1 cellular context compared by ENCODE assay signal in the genomic region with DNA sequence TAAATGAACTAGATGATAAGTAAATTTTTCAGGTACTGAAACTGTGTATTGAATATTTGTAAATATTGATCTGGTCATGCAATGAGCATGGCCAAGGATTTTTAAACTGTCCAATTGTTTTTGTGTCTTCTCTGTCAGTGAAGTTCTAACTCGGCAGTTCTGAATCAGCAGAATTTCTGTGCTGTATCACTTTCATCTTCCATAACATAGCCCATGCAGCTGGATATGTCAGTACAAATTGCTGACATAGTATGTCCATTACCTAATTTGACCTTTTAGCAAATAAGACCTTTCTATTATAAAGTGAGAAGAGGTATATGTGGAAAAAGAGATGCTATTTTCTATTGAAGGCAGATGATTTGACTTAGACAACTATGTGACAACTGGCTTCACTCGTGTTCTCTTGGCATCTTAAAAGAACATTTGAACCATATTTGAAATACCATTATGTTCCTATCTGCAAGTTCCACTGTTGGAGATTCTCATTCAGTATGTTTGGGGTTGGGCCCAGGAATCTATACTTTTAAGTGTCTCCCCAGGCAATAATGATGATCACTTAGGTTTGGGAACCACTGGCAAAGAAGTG.
TF ChIP-seq lines count a peak whose summit lies in the region.

No MANE protein-coding gene starts in this region.

TF ChIP-seq in K562, 482 proteins besides CTCF, POLR2A, EP300 and RAD21 (continued from another document):
- TF ChIP-seq, protein P1, sequence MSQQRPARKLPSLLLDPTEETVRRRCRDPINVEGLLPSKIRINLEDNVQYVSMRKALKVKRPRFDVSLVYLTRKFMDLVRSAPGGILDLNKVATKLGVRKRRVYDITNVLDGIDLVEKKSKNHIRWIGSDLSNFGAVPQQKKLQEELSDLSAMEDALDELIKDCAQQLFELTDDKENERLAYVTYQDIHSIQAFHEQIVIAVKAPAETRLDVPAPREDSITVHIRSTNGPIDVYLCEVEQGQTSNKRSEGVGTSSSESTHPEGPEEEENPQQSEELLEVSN (IDR thresholded peaks at IDR 0.05; ENCODE audit: borderline replicate concordance in 1 of 2, extremely low read depth in 1 of 2, insufficient read depth in 1 of 2, insufficient read length in 1 of 2, low read depth in 1 of 2, low read length in 1 of 2, poor library complexity in 1 of 2, severe bottlenecking in 1 of 2): no peak
- TF ChIP-seq, protein P2, sequence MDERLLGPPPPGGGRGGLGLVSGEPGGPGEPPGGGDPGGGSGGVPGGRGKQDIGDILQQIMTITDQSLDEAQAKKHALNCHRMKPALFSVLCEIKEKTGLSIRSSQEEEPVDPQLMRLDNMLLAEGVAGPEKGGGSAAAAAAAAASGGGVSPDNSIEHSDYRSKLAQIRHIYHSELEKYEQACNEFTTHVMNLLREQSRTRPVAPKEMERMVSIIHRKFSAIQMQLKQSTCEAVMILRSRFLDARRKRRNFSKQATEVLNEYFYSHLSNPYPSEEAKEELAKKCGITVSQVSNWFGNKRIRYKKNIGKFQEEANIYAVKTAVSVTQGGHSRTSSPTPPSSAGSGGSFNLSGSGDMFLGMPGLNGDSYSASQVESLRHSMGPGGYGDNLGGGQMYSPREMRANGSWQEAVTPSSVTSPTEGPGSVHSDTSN (CRISPR knock-in tag; IDR thresholded peaks at IDR 0.05; ENCODE audit: low read depth): no peak
- TF ChIP-seq, protein P2 (tag; conservative IDR thresholded peaks at IDR 0.05; ENCODE audit: low read depth): peak; percentile 15; the same call in 1 of the 2 replicates
- TF ChIP-seq PHF20 (IDR thresholded peaks at IDR 0.05; ENCODE audit: partially characterized antibody) (no peak), KAT8 (IDR thresholded peaks at IDR 0.05; ENCODE audit: low read depth) (no peak), SREBF2 (CRISPR knock-in tag; IDR thresholded peaks at IDR 0.05) (no peak), ELF4 (CRISPR knock-in tag; IDR thresholded peaks at IDR 0.05) (no peak), MAFF (IDR thresholded peaks at IDR 0.05; ENCODE audit: low read length) (peak; percentile 69; the same call in 1 of the 2 replicates), ZNF766 (CRISPR knock-in tag; conservative IDR thresholded peaks at IDR 0.05) (no peak), OTX1 (CRISPR knock-in tag; IDR thresholded peaks at IDR 0.05) (no peak), ZNF121 (CRISPR knock-in tag; conservative IDR thresholded peaks at IDR 0.05) (no peak), HEY1 (CRISPR knock-in tag; IDR thresholded peaks at IDR 0.05; ENCODE audit: borderline replicate concordance) (no peak), SMAD1 (IDR thresholded peaks at IDR 0.05; ENCODE audit: low read depth, low read length, partially characterized antibody) (no peak), MAFG (tag; conservative IDR thresholded peaks at IDR 0.05) (peak; percentile 94), TCF3 (CRISPR knock-in tag; IDR thresholded peaks at IDR 0.05) (no peak), HLTF (IDR thresholded peaks at IDR 0.05) (no peak), MAFK (IDR thresholded peaks at IDR 0.05; ENCODE audit: low read length) (peak; percentile 72), TGIF2 (CRISPR knock-in tag; IDR thresholded peaks at IDR 0.05) (no peak), MIER1 (IDR thresholded peaks at IDR 0.05; ENCODE audit: low read depth) (no peak), ZNF274 (IDR thresholded peaks at IDR 0.05; ENCODE audit: borderline replicate concordance, low read depth, low read length) (no peak), COPS2 (conservative IDR thresholded peaks at IDR 0.05) (no peak), NCOA4 (IDR thresholded peaks at IDR 0.05; ENCODE audit: partially characterized antibody) (no peak), SMARCA5 (IDR thresholded peaks at IDR 0.05) (no peak), TEAD4 (IDR thresholded peaks at IDR 0.05; ENCODE audit: low read length) (no peak), TEAD4 (CRISPR knock-in tag; IDR thresholded peaks at IDR 0.05; ENCODE audit: borderline replicate concordance) (no peak), NCOA1 (IDR thresholded peaks at IDR 0.05; ENCODE audit: low read depth) (no peak)
- TF ChIP-seq, protein P3, sequence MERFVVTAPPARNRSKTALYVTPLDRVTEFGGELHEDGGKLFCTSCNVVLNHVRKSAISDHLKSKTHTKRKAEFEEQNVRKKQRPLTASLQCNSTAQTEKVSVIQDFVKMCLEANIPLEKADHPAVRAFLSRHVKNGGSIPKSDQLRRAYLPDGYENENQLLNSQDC (CRISPR knock-in tag; IDR thresholded peaks at IDR 0.05): no peak
- TF ChIP-seq, protein P4, sequence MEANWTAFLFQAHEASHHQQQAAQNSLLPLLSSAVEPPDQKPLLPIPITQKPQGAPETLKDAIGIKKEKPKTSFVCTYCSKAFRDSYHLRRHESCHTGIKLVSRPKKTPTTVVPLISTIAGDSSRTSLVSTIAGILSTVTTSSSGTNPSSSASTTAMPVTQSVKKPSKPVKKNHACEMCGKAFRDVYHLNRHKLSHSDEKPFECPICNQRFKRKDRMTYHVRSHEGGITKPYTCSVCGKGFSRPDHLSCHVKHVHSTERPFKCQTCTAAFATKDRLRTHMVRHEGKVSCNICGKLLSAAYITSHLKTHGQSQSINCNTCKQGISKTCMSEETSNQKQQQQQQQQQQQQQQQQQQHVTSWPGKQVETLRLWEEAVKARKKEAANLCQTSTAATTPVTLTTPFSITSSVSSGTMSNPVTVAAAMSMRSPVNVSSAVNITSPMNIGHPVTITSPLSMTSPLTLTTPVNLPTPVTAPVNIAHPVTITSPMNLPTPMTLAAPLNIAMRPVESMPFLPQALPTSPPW (CRISPR knock-in tag; IDR thresholded peaks at IDR 0.05): no peak
